ENCODE assay signal across 8 cellular contexts in the genomic region with DNA sequence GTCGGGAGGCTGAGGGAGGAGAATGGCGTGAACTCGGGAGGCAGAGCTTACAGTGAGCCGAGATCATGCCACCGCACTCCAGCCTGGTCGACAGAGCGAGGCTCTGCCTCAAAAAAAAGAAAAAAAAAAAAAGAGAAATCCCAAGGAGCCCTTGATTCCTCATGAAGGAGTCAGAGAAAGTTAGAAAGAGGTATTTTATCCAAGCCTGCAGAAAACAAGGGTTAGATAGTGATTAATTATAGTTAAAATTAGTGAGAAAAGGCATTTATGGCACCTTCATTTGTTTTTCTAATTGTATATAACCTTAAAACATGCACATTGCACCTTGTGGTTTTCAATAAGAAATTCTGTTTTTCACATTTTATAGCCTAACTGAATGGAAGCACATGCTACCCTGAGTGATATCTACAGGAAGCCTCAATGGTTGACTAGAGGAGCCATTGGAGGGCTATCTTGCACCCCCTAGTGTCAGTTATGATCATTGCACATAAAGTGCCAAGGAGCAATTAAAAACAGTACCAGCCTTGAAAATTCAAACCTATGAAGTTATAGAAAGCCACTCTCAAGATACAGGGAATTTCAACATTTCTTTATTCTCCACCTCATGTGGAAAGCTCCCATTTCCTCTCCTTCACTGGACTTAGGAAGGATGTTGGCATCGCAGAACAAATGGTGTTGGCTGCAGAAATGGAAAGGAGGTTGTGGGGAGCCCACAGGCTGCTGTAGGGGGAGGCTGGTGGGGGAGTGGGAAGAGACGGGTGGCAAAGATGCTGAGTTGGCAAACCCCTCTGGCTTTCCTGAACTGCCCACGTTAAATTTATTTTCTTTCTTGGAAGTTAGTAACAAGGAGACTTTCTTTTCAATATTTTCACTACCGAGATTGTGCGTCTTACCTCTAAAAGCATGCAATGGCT. TPM values are rescaled to one million over a fixed set of nuclear protein-coding genes. Genes with fewer than 3 reads are reported as not detected.
DNase-seq lines count a peak whose midpoint lies in the region; ATAC-seq and TF ChIP-seq lines count a peak whose summit lies in the region.

No MANE protein-coding gene starts in this region.

- H3K27me3 ChIP-seq in brain microvascular endothelial cell (replicated peaks), result no peaks in the 10 kb centered on the region

- peak; percentile 73 for TF ChIP-seq CTCF in brain microvascular endothelial cell (IDR thresholded peaks at IDR 0.05; ENCODE audit: low read depth, low read length, missing control alignments)
- TF ChIP-seq CTCF in omental fat pad (IDR thresholded peaks at IDR 0.05), result no peak

- DNase-seq in COLO829 (ENCODE audit: low spot score) (peak; percentile 35), HCEC 1CT (peak; percentile 47), SK-MEL-5 (ENCODE audit: low read depth, low spot score) (peak; percentile 73), brain microvascular endothelial cell (no peak), iris pigment epithelial cell (ENCODE audit: low read depth) (peak; percentile 45), omental fat pad (ENCODE audit: low spot score) (no peak)
- peak; percentile 59 for DNase-seq in stimulated activated CD4-positive, alpha-beta T cell treated with anti-CD3 and anti-CD28 coated beads, Interleukin-4, amount 100 ng/mL, for 24 hours

- in situ Hi-C loops in SK-MEL-5 (cut with HindIII; ENCODE audit: low pct_unique_long_range_greater_than_20kb, low sequenced_read_pairs), result no loop called here
- in situ Hi-C loops in brain microvascular endothelial cell (cut with HindIII; ENCODE audit: low pct_ligation_motif_present, low sequenced_read_pairs), result no loop called here

- H3K4me3 ChIP-seq in brain microvascular endothelial cell (ENCODE audit: low read depth, low read length), result no peak overlapping the region

- ATAC-seq in GM18520 (IDR thresholded peaks at IDR 0.05; ENCODE audit: unreplicated experiment), result no peak
- no peak for ATAC-seq in omental fat pad (ENCODE audit: low FRiP score)

- peak overlapping the region; percentile 87 for H3K27ac ChIP-seq in brain microvascular endothelial cell

- peaks cover 10% of the 10 kb centered on the region for H3K36me3 ChIP-seq in brain microvascular endothelial cell (replicated peaks)

RNA-seq across cellular contexts. Expression of gene ITGA11, which starts 48.5 kb away (rescaled TPM):
- total RNA-seq in SK-MEL-5 (2014; rRNA removed; shearing (Covaris generic)), result not detected in 2 replicates
- polyA plus RNA-seq in SK-MEL-5 (2015; cell fraction: cytosol; rRNA removed), result 0.23 TPM in 1 of 2 replicates, not detected in the other
- 0.06 TPM in 1 of 2 replicates, not detected in the other for polyA plus RNA-seq in SK-MEL-5 (2015; cell fraction: nucleus; rRNA removed)
- total RNA-seq in omental fat pad, result 10 to 100 TPM in 1 of 4 donors, 1 to 10 TPM in 2, under 1 TPM in 1; 0.48 to 10.6 (median 2.6) TPM

Comparison
In these comparisons a context has a peak if more than half of its experiments do, and no peak if none do; other contexts are left out.
1. DNase-seq: peak in COLO829 (single experiment), HCEC 1CT (single experiment), SK-MEL-5 (single experiment), iris pigment epithelial cell (single experiment) and stimulated activated CD4-positive, alpha-beta T cell treated with anti-CD3 and anti-CD28 coated beads, Interleukin-4, amount 100 ng/mL, for 24 hours (single experiment); none in brain microvascular endothelial cell (single experiment) and omental fat pad (single experiment).